Comparison of ENCODE assay signal across 7 cellular contexts in genomic region chr9:137240321-137240840, GRCh38. TPM values are rescaled to one million over a fixed set of nuclear protein-coding genes. Genes with fewer than 3 reads are reported as not detected.
DNase-seq lines count a peak whose midpoint lies in the region; ATAC-seq, FAIRE-seq and TF ChIP-seq lines count a peak whose summit lies in the region.

No MANE protein-coding gene starts in this region.

- peak overlapping the region; percentile 74 to 86 for H3K4me3 Mint-ChIP-seq in H9

- DNase-seq in GM13976 (ENCODE audit: low spot score) (peak; percentile 75), H9 (no peak), MG63 (peak; percentile 89), WERI-Rb-1 (no peak), HepG2 (ENCODE audit: low spot score) (no peak)
- DNase-seq in stimulated activated CD4-positive, alpha-beta T cell treated with anti-CD3 and anti-CD28 coated beads, Interleukin-4, amount 100 ng/mL, for 1 hour = peak; percentile 70

- intact Hi-C loops in HepG2 (cut with micrococcal nuclease; ENCODE audit: unreplicated experiment) = no loop called here

- TF ChIP-seq RAD21 in HepG2 (CRISPR knock-in tag; IDR thresholded peaks at IDR 0.05) = peak; percentile 66; the same call in 1 of the 2 replicates

- TF ChIP-seq CTCF in GM13976 (IDR thresholded peaks at IDR 0.05; ENCODE audit: borderline replicate concordance, control extremely low read depth, extremely low read depth, insufficient read depth, missing control alignments) (no peak), H9 (conservative IDR thresholded peaks at IDR 0.05) (peak; percentile 34; the same call in 1 of the 3 replicates), WERI-Rb-1 (IDR thresholded peaks at IDR 0.05; ENCODE audit: low read depth, low read length) (0 out of 2 replicates have a peak, but pooled peaks have one; percentile 13), HepG2 (CRISPR knock-in tag; IDR thresholded peaks at IDR 0.05) (peak; percentile 71)

- H2AFZ ChIP-seq in H9 (ENCODE audit: low read length) (no peak overlapping the region), HepG2 (ENCODE audit: low read length) (no peak overlapping the region)

- TF ChIP-seq POLR2A in HepG2 (IDR thresholded peaks at IDR 0.05; ENCODE audit: insufficient read depth in 1 of 2, low read depth in 2 of 2, low read length in 2 of 2) = peak in 1 of 2 experiments; percentile 50; a peak in 1 of 4 replicates

- H3K9ac ChIP-seq in H9 (ENCODE audit: extremely low read depth, insufficient read length, low read length) (no peak overlapping the region), HepG2 (ENCODE audit: insufficient read depth, low read depth, low read length) (peak overlapping the region; percentile 86)

- H3K4me1 ChIP-seq in H9 (ENCODE audit: insufficient read depth, low read length) = peaks cover 3% of the 10 kb centered on the region; the same call in 1 of the 2 replicates
- peaks cover 64% of the 10 kb centered on the region for H3K4me1 ChIP-seq in HepG2 (ENCODE audit: insufficient read depth, low read length)

- H3K18ac ChIP-seq in H9 (ENCODE audit: insufficient read length, low read depth, low read length) = peak overlapping the region; percentile 14

- peaks cover under 1% of the 10 kb centered on the region for H3K27me3 Mint-ChIP-seq in H9 (ENCODE audit: low read depth)

- FAIRE-seq in HepG2 (lab: Jason Lieb, UNC) = no peak

- no peak overlapping the region for H4K5ac ChIP-seq in H9 (ENCODE audit: insufficient read length, low read depth, low read length)

- H2BK12ac ChIP-seq in H9 (ENCODE audit: insufficient read length, low read depth, low read length) = no peak overlapping the region

- H3K79me2 ChIP-seq in H9 (ENCODE audit: insufficient read depth, low read length) (no peaks in the 10 kb centered on the region), HepG2 (ENCODE audit: insufficient read depth, low read length) (peaks cover 36% of the 10 kb centered on the region)

- no peak overlapping the region for H3K23ac ChIP-seq in H9 (ENCODE audit: insufficient read length, low read depth, low read length)

- H3K4me3 ChIP-seq in MG63 (peak overlapping the region; percentile 59), WERI-Rb-1 (ENCODE audit: low read depth, low read length) (peak overlapping the region; percentile 63), HepG2 (replicated peaks in 1 of 3; ENCODE audit: insufficient read depth in 1 of 3, low read depth in 2 of 3, low read length in 3 of 3) (peak overlapping the region; percentile 74 to 78 (median 78))

- WGBS in H9 (ENCODE audit: extremely low coverage, insufficient read length, low lambda C conversion rate) = no CpG with 5 or more reads among the region's 58 CpGs
- 0% methylated on average over 2 of the region's 58 CpGs for WGBS in HepG2 (ENCODE audit: low lambda C conversion rate)

- 0 out of 3 replicates have a peak, but pooled peaks have one; percentile 1 for ATAC-seq in HepG2

- in situ Hi-C loops in GM13976 (cut with MboI; ENCODE audit: low sequenced_read_pairs, unreplicated experiment) = no loop called here
- in situ Hi-C loops in HepG2 (cut with HindIII; ENCODE audit: extremely low pct_ligation_motif_present, low pct_unique_long_range_greater_than_20kb) = no loop called here

- no peak overlapping the region for H4K91ac ChIP-seq in H9 (ENCODE audit: insufficient read length, low read depth, low read length)

- H3K27me3 ChIP-seq in H9 (ENCODE audit: insufficient read depth, low read length) (no peaks in the 10 kb centered on the region), MG63 (no peaks in the 10 kb centered on the region), WERI-Rb-1 (ENCODE audit: insufficient read depth, low read depth, severe bottlenecking) (no peaks in the 10 kb centered on the region), HepG2 (ENCODE audit: control insufficient read depth in 1 of 2, insufficient read depth in 2 of 2, low read length in 2 of 2) (no peaks in the 10 kb centered on the region)

- H3K56ac ChIP-seq in H9 (ENCODE audit: insufficient read length, low read depth, low read length) = no peak overlapping the region

- no peak overlapping the region for H3K27ac Mint-ChIP-seq in H9

- H2BK5ac ChIP-seq in H9 (ENCODE audit: insufficient read length, low read length) = no peak overlapping the region

- no peak overlapping the region for H3T11ph ChIP-seq in H9 (ENCODE audit: low read length)

- no peak overlapping the region for H2BK20ac ChIP-seq in H9 (ENCODE audit: low read depth, low read length, poor library complexity, severe bottlenecking)

- no peak overlapping the region for H2AK5ac ChIP-seq in H9 (ENCODE audit: insufficient read length, low read length)

- H3K9me3 ChIP-seq in H9 (ENCODE audit: control insufficient read depth, low read depth, low read length) (no peaks in the 10 kb centered on the region), MG63 (no peaks in the 10 kb centered on the region), WERI-Rb-1 (ENCODE audit: severe bottlenecking) (no peaks in the 10 kb centered on the region), HepG2 (ENCODE audit: low read length) (no peaks in the 10 kb centered on the region)

- peak overlapping the region; percentile 33 for H3K14ac ChIP-seq in H9 (ENCODE audit: insufficient read depth, low read length)

- no peak for TF ChIP-seq EP300 in HepG2 (IDR thresholded peaks at IDR 0.05; ENCODE audit: low read depth in 2 of 2, low read length in 2 of 2)
- TF ChIP-seq EP300 in HepG2 (CRISPR knock-in tag; IDR thresholded peaks at IDR 0.05; ENCODE audit: borderline replicate concordance) = no peak; the same call in 1 of the 2 replicates

- H3K27ac ChIP-seq in H9 (ENCODE audit: insufficient read length, low read depth, low read length) (no peak overlapping the region), WERI-Rb-1 (peak overlapping the region; percentile 95), cingulate gyrus (ENCODE audit: low read depth, low read length) (peak overlapping the region; percentile 97), HepG2 (ENCODE audit: extremely low read length, insufficient read depth, low read length) (peak overlapping the region; percentile 96)

- POLR2A ChIA-PET in HepG2 (lab: Yijun Ruan, JAX) = interaction anchor here (0.7 to 7.7 kb wide), 34 partner anchors 11 to 440 kb away, joined by 3 to 317 read pairs (median 6); partner anchors contain the start of genes ENTPD2, ENTPD8, LRRC26 and MAN1B1

- H3K23me2 ChIP-seq in H9 (ENCODE audit: insufficient read length, low read depth, low read length, poor library complexity, severe bottlenecking) = peaks cover 12% of the 10 kb centered on the region

- no peak overlapping the region for H4K8ac ChIP-seq in H9 (replicated peaks; ENCODE audit: insufficient read length, low read depth, low read length)

- no peak overlapping the region for H2BK15ac ChIP-seq in H9 (ENCODE audit: low read depth, low read length)

- H3K36me3 ChIP-seq in MG63 (peaks cover 25% of the 10 kb centered on the region), WERI-Rb-1 (peaks cover 23% of the 10 kb centered on the region), HepG2 (replicated peaks in 1 of 2; ENCODE audit: control insufficient read depth in 1 of 2, insufficient read depth in 2 of 2, low read length in 2 of 2) (peaks cover 4 to 19% of the 10 kb centered on the region in 2 experiments; a peak in 4 of 5 replicates)

- peaks cover 25 to 38% of the 10 kb centered on the region in 2 experiments for H3K4me1 Mint-ChIP-seq in H9

- no peaks in the 10 kb centered on the region for H3K79me1 ChIP-seq in H9 (ENCODE audit: insufficient read depth, low read depth, low read length, poor library complexity, severe bottlenecking)

- BruUV-seq in HepG2 (replicated peaks; lab: Mats Ljungman, UMichigan) = TSS peak; percentile 69

- H3K4me2 ChIP-seq in H9 (ENCODE audit: insufficient read depth, insufficient read length, low read length) (peak overlapping the region; percentile 7), HepG2 (ENCODE audit: low read depth, low read length) (peak overlapping the region; percentile 85)

- no peaks in the 10 kb centered on the region; a peak in 2 of 5 replicates for H3K9me3 Mint-ChIP-seq in H9

- CTCF ChIA-PET in HepG2 (lab: Yijun Ruan, JAX; ENCODE audit: low intra/inter-chr PET ratio, low total read pairs) = no interaction called here

- H3K4ac ChIP-seq in H9 (ENCODE audit: low read depth, low read length) = no peak overlapping the region

- H2BK120ac ChIP-seq in H9 (ENCODE audit: low read depth, low read length, poor library complexity, severe bottlenecking) = no peak overlapping the region

- H4K20me1 ChIP-seq in H9 (ENCODE audit: control insufficient read depth, insufficient read depth, insufficient read length) = peaks cover 3% of the 10 kb centered on the region
- H4K20me1 ChIP-seq in HepG2 (ENCODE audit: insufficient read depth, low read length) = peaks cover 27% of the 10 kb centered on the region

- H3K36me3 Mint-ChIP-seq in H9 (ENCODE audit: insufficient read depth in 1 of 3, low read depth in 3 of 3) = peaks cover 19 to 26% (median 24%) of the 10 kb centered on the region in 3 experiments

RNA-seq across cellular contexts. Expression of gene TUBB4B, which starts 0.7 kb away (rescaled TPM):
- 378 and 386 TPM in 2 replicates for total RNA-seq in H9 (2021)
- total RNA-seq in MG63 (2014; rRNA removed; shearing (Covaris generic); ENCODE audit: low replicate concordance) = 577 and 829 TPM in 2 replicates
- total RNA-seq in HepG2 (2016; rRNA removed; fragmentation: Illumina TruSeq; extraction: Trizol) = 412 and 481 TPM in 2 replicates
- total RNA-seq in HepG2 (2016; cell fraction: cytosol; rRNA removed; fragmentation: Illumina TruSeq; extraction: Trizol; ENCODE audit: low read depth) = 96.3 and 106 TPM in 2 replicates
- total RNA-seq in HepG2 (2016; cell fraction: insoluble cytoplasmic fraction; rRNA removed; fragmentation: Illumina TruSeq; extraction: Trizol) = 424 and 467 TPM in 2 replicates
- 128 TPM in 2 replicates for total RNA-seq in HepG2 (2016; cell fraction: membrane; rRNA removed; fragmentation: Illumina TruSeq; extraction: Trizol)
- 195 and 203 TPM in 2 replicates for total RNA-seq in HepG2 (2016; cell fraction: nucleus; rRNA removed; fragmentation: Illumina TruSeq; extraction: Trizol)
- polyA plus RNA-seq in HepG2 (2011; rRNA removed) = 182 and 243 TPM in 2 replicates
- 251 and 293 TPM in 2 replicates for polyA plus RNA-seq in HepG2 (2011; cell fraction: cytosol; rRNA removed)
- polyA plus RNA-seq in HepG2 (2011; cell fraction: nucleus; rRNA removed) = 210 and 235 TPM in 2 replicates
- 190 and 205 TPM in 2 replicates for polyA plus RNA-seq in HepG2 (2012)
- polyA plus RNA-seq in HepG2 (2016; cell fraction: cytosol; fragmentation: Illumina TruSeq; extraction: Trizol; ENCODE audit: low read depth) = 115 and 121 TPM in 2 replicates
- 587 and 625 TPM in 2 replicates for polyA plus RNA-seq in HepG2 (2016; cell fraction: insoluble cytoplasmic fraction; fragmentation: Illumina TruSeq; extraction: Trizol; ENCODE audit: low read depth)
- 115 and 122 TPM in 2 replicates for polyA plus RNA-seq in HepG2 (2016; cell fraction: membrane; fragmentation: Illumina TruSeq; extraction: Trizol; ENCODE audit: low read depth)
- polyA plus RNA-seq in HepG2 (2016; cell fraction: nucleus; fragmentation: Illumina TruSeq; extraction: Trizol; ENCODE audit: insufficient read depth, low read depth) = 355 and 369 TPM in 2 replicates
- polyA minus RNA-seq in HepG2 (2011; rRNA and poly(A)+ RNA removed; ENCODE audit: low replicate concordance) = 270 and 721 TPM in 2 replicates
- polyA minus RNA-seq in HepG2 (2011; cell fraction: cytosol; rRNA and poly(A)+ RNA removed) = 140 and 144 TPM in 2 replicates
- 74.6 and 75.6 TPM in 2 replicates for polyA minus RNA-seq in HepG2 (2011; cell fraction: nucleus; rRNA and poly(A)+ RNA removed)

RNA-seq across cellular contexts. Expression of gene SLC34A3, which starts 9.7 kb away (rescaled TPM):
- total RNA-seq in H9 (2021) (not detected in 2 replicates), HepG2 (2016; rRNA removed; fragmentation: Illumina TruSeq; extraction: Trizol) (0.38 and 1.0 TPM in 2 replicates)
- not detected in 2 replicates for total RNA-seq in MG63 (2014; rRNA removed; shearing (Covaris generic); ENCODE audit: low replicate concordance)
- total RNA-seq in HepG2 (2016; cell fraction: cytosol; rRNA removed; fragmentation: Illumina TruSeq; extraction: Trizol; ENCODE audit: low read depth) = 0.97 and 1.3 TPM in 2 replicates
- total RNA-seq in HepG2 (2016; cell fraction: insoluble cytoplasmic fraction; rRNA removed; fragmentation: Illumina TruSeq; extraction: Trizol) = 0.51 and 0.97 TPM in 2 replicates
- total RNA-seq in HepG2 (2016; cell fraction: membrane; rRNA removed; fragmentation: Illumina TruSeq; extraction: Trizol) = 0.74 and 0.76 TPM in 2 replicates
- 0.60 and 0.81 TPM in 2 replicates for total RNA-seq in HepG2 (2016; cell fraction: nucleus; rRNA removed; fragmentation: Illumina TruSeq; extraction: Trizol)
- 0.07 and 0.20 TPM in 2 replicates for polyA plus RNA-seq in HepG2 (2011; rRNA removed)
- polyA plus RNA-seq in HepG2 (2011; cell fraction: cytosol; rRNA removed) = 0.09 and 0.16 TPM in 2 replicates
- 0.33 and 0.50 TPM in 2 replicates for polyA plus RNA-seq in HepG2 (2011; cell fraction: nucleus; rRNA removed)
- 0.21 and 0.60 TPM in 2 replicates for polyA plus RNA-seq in HepG2 (2012)
- polyA plus RNA-seq in HepG2 (2016; cell fraction: cytosol; fragmentation: Illumina TruSeq; extraction: Trizol; ENCODE audit: low read depth) = 0.59 and 0.93 TPM in 2 replicates
- polyA plus RNA-seq in HepG2 (2016; cell fraction: insoluble cytoplasmic fraction; fragmentation: Illumina TruSeq; extraction: Trizol; ENCODE audit: low read depth) = 0.58 and 0.62 TPM in 2 replicates
- polyA plus RNA-seq in HepG2 (2016; cell fraction: membrane; fragmentation: Illumina TruSeq; extraction: Trizol; ENCODE audit: low read depth) = 0.52 and 0.70 TPM in 2 replicates
- 1.2 and 1.8 TPM in 2 replicates for polyA plus RNA-seq in HepG2 (2016; cell fraction: nucleus; fragmentation: Illumina TruSeq; extraction: Trizol; ENCODE audit: insufficient read depth, low read depth)
- 0.12 and 0.20 TPM in 2 replicates for polyA minus RNA-seq in HepG2 (2011; rRNA and poly(A)+ RNA removed; ENCODE audit: low replicate concordance)
- polyA minus RNA-seq in HepG2 (2011; cell fraction: cytosol; rRNA and poly(A)+ RNA removed) = not detected in 2 replicates
- polyA minus RNA-seq in HepG2 (2011; cell fraction: nucleus; rRNA and poly(A)+ RNA removed) = not detected in 2 replicates

RNA-seq across cellular contexts. Expression of gene STPG3, which starts 10.7 kb away (rescaled TPM):
- total RNA-seq in H9 (2021) (not detected in 2 replicates), HepG2 (2016; rRNA removed; fragmentation: Illumina TruSeq; extraction: Trizol) (not detected in 2 replicates)
- not detected in 2 replicates for total RNA-seq in MG63 (2014; rRNA removed; shearing (Covaris generic); ENCODE audit: low replicate concordance)
- not detected in 2 replicates for total RNA-seq in HepG2 (2016; cell fraction: cytosol; rRNA removed; fragmentation: Illumina TruSeq; extraction: Trizol; ENCODE audit: low read depth)
- not detected in 2 replicates for total RNA-seq in HepG2 (2016; cell fraction: insoluble cytoplasmic fraction; rRNA removed; fragmentation: Illumina TruSeq; extraction: Trizol)
- not detected in 2 replicates for total RNA-seq in HepG2 (2016; cell fraction: membrane; rRNA removed; fragmentation: Illumina TruSeq; extraction: Trizol)
- not detected in 2 replicates for total RNA-seq in HepG2 (2016; cell fraction: nucleus; rRNA removed; fragmentation: Illumina TruSeq; extraction: Trizol)
- not detected in 2 replicates for polyA plus RNA-seq in HepG2 (2011; rRNA removed)
- polyA plus RNA-seq in HepG2 (2011; cell fraction: cytosol; rRNA removed) = not detected in 2 replicates
- 0.45 and 0.50 TPM in 2 replicates for polyA plus RNA-seq in HepG2 (2011; cell fraction: nucleus; rRNA removed)
- 0.27 and 0.35 TPM in 2 replicates for polyA plus RNA-seq in HepG2 (2012)
- polyA plus RNA-seq in HepG2 (2016; cell fraction: cytosol; fragmentation: Illumina TruSeq; extraction: Trizol; ENCODE audit: low read depth) = not detected in 2 replicates
- polyA plus RNA-seq in HepG2 (2016; cell fraction: insoluble cytoplasmic fraction; fragmentation: Illumina TruSeq; extraction: Trizol; ENCODE audit: low read depth) = not detected in 2 replicates
- polyA plus RNA-seq in HepG2 (2016; cell fraction: membrane; fragmentation: Illumina TruSeq; extraction: Trizol; ENCODE audit: low read depth) = not detected in 2 replicates
- not detected in 2 replicates for polyA plus RNA-seq in HepG2 (2016; cell fraction: nucleus; fragmentation: Illumina TruSeq; extraction: Trizol; ENCODE audit: insufficient read depth, low read depth)
- 0.23 TPM in 1 of 2 replicates, not detected in the other for polyA minus RNA-seq in HepG2 (2011; rRNA and poly(A)+ RNA removed; ENCODE audit: low replicate concordance)
- polyA minus RNA-seq in HepG2 (2011; cell fraction: cytosol; rRNA and poly(A)+ RNA removed) = not detected in 2 replicates
- polyA minus RNA-seq in HepG2 (2011; cell fraction: nucleus; rRNA and poly(A)+ RNA removed) = not detected in 2 replicates

RNA-seq across cellular contexts. Expression of gene RNF224, which starts 13.1 kb away (rescaled TPM):
- total RNA-seq in H9 (2021) = 0.15 and 0.20 TPM in 2 replicates
- not detected in 2 replicates for total RNA-seq in MG63 (2014; rRNA removed; shearing (Covaris generic); ENCODE audit: low replicate concordance)
- 0.09 and 0.10 TPM in 2 replicates for total RNA-seq in HepG2 (2016; rRNA removed; fragmentation: Illumina TruSeq; extraction: Trizol)
- total RNA-seq in HepG2 (2016; cell fraction: cytosol; rRNA removed; fragmentation: Illumina TruSeq; extraction: Trizol; ENCODE audit: low read depth) = not detected in 2 replicates
- not detected in 2 replicates for total RNA-seq in HepG2 (2016; cell fraction: insoluble cytoplasmic fraction; rRNA removed; fragmentation: Illumina TruSeq; extraction: Trizol)
- 0.12 TPM in 1 of 2 replicates, not detected in the other for total RNA-seq in HepG2 (2016; cell fraction: membrane; rRNA removed; fragmentation: Illumina TruSeq; extraction: Trizol)
- not detected in 2 replicates for total RNA-seq in HepG2 (2016; cell fraction: nucleus; rRNA removed; fragmentation: Illumina TruSeq; extraction: Trizol)
- not detected in 2 replicates for polyA plus RNA-seq in HepG2 (2011; rRNA removed)
- 0.03 and 0.04 TPM in 2 replicates for polyA plus RNA-seq in HepG2 (2011; cell fraction: cytosol; rRNA removed)
- 0.07 and 0.11 TPM in 2 replicates for polyA plus RNA-seq in HepG2 (2011; cell fraction: nucleus; rRNA removed)
- polyA plus RNA-seq in HepG2 (2012) = 0.33 and 0.51 TPM in 2 replicates
- not detected in 2 replicates for polyA plus RNA-seq in HepG2 (2016; cell fraction: cytosol; fragmentation: Illumina TruSeq; extraction: Trizol; ENCODE audit: low read depth)
- polyA plus RNA-seq in HepG2 (2016; cell fraction: insoluble cytoplasmic fraction; fragmentation: Illumina TruSeq; extraction: Trizol; ENCODE audit: low read depth) = 0.25 TPM in 1 of 2 replicates, not detected in the other
- polyA plus RNA-seq in HepG2 (2016; cell fraction: membrane; fragmentation: Illumina TruSeq; extraction: Trizol; ENCODE audit: low read depth) = not detected in 2 replicates
- polyA plus RNA-seq in HepG2 (2016; cell fraction: nucleus; fragmentation: Illumina TruSeq; extraction: Trizol; ENCODE audit: insufficient read depth, low read depth) = 0.25 TPM in 1 of 2 replicates, not detected in the other
- polyA minus RNA-seq in HepG2 (2011; rRNA and poly(A)+ RNA removed; ENCODE audit: low replicate concordance) = 0.10 and 0.44 TPM in 2 replicates
- polyA minus RNA-seq in HepG2 (2011; cell fraction: cytosol; rRNA and poly(A)+ RNA removed) = not detected in 2 replicates
- 0.26 TPM in 1 of 2 replicates, not detected in the other for polyA minus RNA-seq in HepG2 (2011; cell fraction: nucleus; rRNA and poly(A)+ RNA removed)

RNA-seq across cellular contexts. Expression of gene NELFB, which starts 14.7 kb away (rescaled TPM):
- 71.4 and 71.7 TPM in 2 replicates for total RNA-seq in H9 (2021)
- total RNA-seq in MG63 (2014; rRNA removed; shearing (Covaris generic); ENCODE audit: low replicate concordance) = 56.3 and 75.6 TPM in 2 replicates
- total RNA-seq in HepG2 (2016; rRNA removed; fragmentation: Illumina TruSeq; extraction: Trizol) = 38.7 and 45.8 TPM in 2 replicates
- 11.1 and 13.7 TPM in 2 replicates for total RNA-seq in HepG2 (2016; cell fraction: cytosol; rRNA removed; fragmentation: Illumina TruSeq; extraction: Trizol; ENCODE audit: low read depth)
- 33.9 and 46.1 TPM in 2 replicates for total RNA-seq in HepG2 (2016; cell fraction: insoluble cytoplasmic fraction; rRNA removed; fragmentation: Illumina TruSeq; extraction: Trizol)
- total RNA-seq in HepG2 (2016; cell fraction: membrane; rRNA removed; fragmentation: Illumina TruSeq; extraction: Trizol) = 31.9 and 34.1 TPM in 2 replicates
- 19.5 and 22.8 TPM in 2 replicates for total RNA-seq in HepG2 (2016; cell fraction: nucleus; rRNA removed; fragmentation: Illumina TruSeq; extraction: Trizol)
- 26.5 and 38.0 TPM in 2 replicates for polyA plus RNA-seq in HepG2 (2011; rRNA removed)
- 31.2 and 47.6 TPM in 2 replicates for polyA plus RNA-seq in HepG2 (2011; cell fraction: cytosol; rRNA removed)
- polyA plus RNA-seq in HepG2 (2011; cell fraction: nucleus; rRNA removed) = 58.0 and 66.2 TPM in 2 replicates
- polyA plus RNA-seq in HepG2 (2012) = 37.0 and 38.0 TPM in 2 replicates
- polyA plus RNA-seq in HepG2 (2016; cell fraction: cytosol; fragmentation: Illumina TruSeq; extraction: Trizol; ENCODE audit: low read depth) = 13.2 and 13.7 TPM in 2 replicates
- polyA plus RNA-seq in HepG2 (2016; cell fraction: insoluble cytoplasmic fraction; fragmentation: Illumina TruSeq; extraction: Trizol; ENCODE audit: low read depth) = 38.8 and 48.5 TPM in 2 replicates
- 24.3 and 28.9 TPM in 2 replicates for polyA plus RNA-seq in HepG2 (2016; cell fraction: membrane; fragmentation: Illumina TruSeq; extraction: Trizol; ENCODE audit: low read depth)
- polyA plus RNA-seq in HepG2 (2016; cell fraction: nucleus; fragmentation: Illumina TruSeq; extraction: Trizol; ENCODE audit: insufficient read depth, low read depth) = 40.4 and 45.0 TPM in 2 replicates
- polyA minus RNA-seq in HepG2 (2011; rRNA and poly(A)+ RNA removed; ENCODE audit: low replicate concordance) = 63.2 and 70.3 TPM in 2 replicates
- polyA minus RNA-seq in HepG2 (2011; cell fraction: cytosol; rRNA and poly(A)+ RNA removed) = 28.7 and 31.0 TPM in 2 replicates
- 10.3 and 11.6 TPM in 2 replicates for polyA minus RNA-seq in HepG2 (2011; cell fraction: nucleus; rRNA and poly(A)+ RNA removed)

Comparison
In these comparisons a context has a peak if more than half of its experiments do, and no peak if none do; other contexts are left out.
1. DNase-seq: peak in GM13976 (single experiment), MG63 (single experiment) and stimulated activated CD4-positive, alpha-beta T cell treated with anti-CD3 and anti-CD28 coated beads, Interleukin-4, amount 100 ng/mL, for 1 hour (single experiment); none in H9 (single experiment), WERI-Rb-1 (single experiment) and HepG2 (single experiment).
2. Peak in every context shown above with its lines, with median percentiles within 50 percentile points of each other: H3K4me3 ChIP-seq.